In the genomic region with DNA sequence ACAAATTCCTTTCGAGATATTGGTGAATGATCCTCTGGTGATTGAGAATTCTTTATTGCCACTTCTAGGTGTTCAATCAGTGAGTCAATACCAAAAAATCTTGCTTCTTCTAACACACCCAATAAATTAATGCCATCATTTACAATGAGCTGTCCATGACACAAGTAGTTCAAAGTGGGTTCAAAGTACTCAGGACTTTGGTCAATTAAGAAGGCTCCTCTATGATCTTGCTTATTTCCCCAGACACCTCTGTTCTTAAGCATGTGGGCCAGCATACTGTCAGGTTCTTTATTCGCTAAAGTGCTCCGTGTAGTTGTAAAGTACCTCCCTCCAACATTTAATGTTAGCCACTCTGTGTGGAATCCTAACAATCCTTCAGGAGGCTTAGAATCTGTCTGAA, we compare ENCODE assay signal across 25 cellular contexts.
"Had no signal": no experiment of that assay in that cellular context is flagged by ENCODE, and none has a peak within 500 bp of the region (broad histone marks: within the 10 kb centered on the region; RNA-seq: fewer than 3 reads in every experiment).

No MANE protein-coding gene starts in this region.

- H3K27ac Mint-ChIP-seq: natural killer cell treated with Interleukin-12 subunit alpha and Interleukin-12 subunit beta and Interleukin-15 and Interleukin-18, amount 100 ng/mL, for 72 hours; nephron progenitor cell; progenitor cell of endocrine pancreas; stimulated activated naive B cell treated with anti-CD40 and anti-IgM and Interleukin-4, amounts not matched to agents 10 μg/mL and 1 μg/mL and 100 μg/mL, for 72 hours had no signal

- H3K4me3 Mint-ChIP-seq: naive B cell; naive thymus-derived CD8-positive, alpha-beta T cell; natural killer cell treated with Interleukin-12 subunit alpha and Interleukin-12 subunit beta and Interleukin-15 and Interleukin-18, amount 100 ng/mL, for 72 hours; nephron progenitor cell; neural crest cell; stimulated activated naive B cell treated with anti-CD40 and anti-IgM and Interleukin-4, amounts not matched to agents 10 μg/mL and 1 μg/mL and 100 μg/mL, for 72 hours; stimulated activated naive CD8-positive, alpha-beta T cell treated with anti-CD3 and anti-CD28 coated beads, Interleukin-15, Interleukin-2, amounts not matched to agents 100 ng/mL and 50 ng/mL, for 24 hours had no signal

- DNase-seq: naive B cell; naive thymus-derived CD8-positive, alpha-beta T cell; nephron progenitor cell; nucleus accumbens; pancreas; psoas muscle; right cardiac atrium; right lobe of liver; sigmoid colon; spleen; stimulated activated CD4-positive, alpha-beta T cell treated with anti-CD3 and anti-CD28 coated beads, Interleukin-12 subunit alpha, Interleukin-12 subunit beta, amount 100 ng/mL, for 4 hours; stimulated activated CD4-positive, alpha-beta T cell treated with anti-CD3 and anti-CD28 coated beads, Interleukin-1b, Interleukin-23, amount 100 ng/mL, for 48 hours; stimulated activated CD4-positive, alpha-beta T cell treated with anti-CD3 and anti-CD28 coated beads, Interleukin-4, amount 100 ng/mL, for 1 hour; stimulated activated CD4-positive, alpha-beta T cell treated with anti-CD3 and anti-CD28 coated beads, Interleukin-4, amount 100 ng/mL, for 4 hours; stimulated activated CD8-positive, alpha-beta memory T cell treated with anti-CD3 and anti-CD28 coated beads, Interleukin-4, amount 100 ng/mL, for 48 hours; stimulated activated naive B cell treated with anti-CD40 and anti-IgM and Interleukin-4, amounts not matched to agents 10 μg/mL and 1 μg/mL and 100 μg/mL, for 72 hours; stimulated activated naive CD4-positive, alpha-beta T cell treated with Interleukin-2 at 50 U/mL for 16 hours; stomach; thyroid gland; trophoblast cell had no signal

- FAIRE-seq: pancreas, urothelium cell line had no signal

- H3K9me3 Mint-ChIP-seq: natural killer cell treated with Interleukin-12 subunit alpha and Interleukin-12 subunit beta and Interleukin-15 and Interleukin-18, amount 100 ng/mL, for 72 hours had no signal

- H3K4me1 Mint-ChIP-seq: nephron progenitor cell, neural crest cell had no signal

- ATAC-seq: naive thymus-derived CD8-positive, alpha-beta T cell; natural killer cell treated with Interleukin-12 subunit alpha and Interleukin-12 subunit beta and Interleukin-15 and Interleukin-18, amount 100 ng/mL, for 72 hours; pancreas; psoas muscle; right cardiac atrium; right lobe of liver; stimulated activated naive B cell treated with anti-CD40 and anti-IgM and Interleukin-4, amounts not matched to agents 10 μg/mL and 1 μg/mL and 100 μg/mL, for 72 hours had no signal
